1 cellular context compared by ENCODE assay signal in genomic region chr17:1647802-1648581, GRCh38.
A peak's percentile ranks its signal among the peaks of the same experiment; 100 is the strongest.
TF ChIP-seq lines count a peak whose summit lies in the region.

No MANE protein-coding gene starts in this region.

TF ChIP-seq in HepG2, 621 proteins besides CTCF, POLR2A, EP300 and RAD21:
- TF ChIP-seq HNF4G (IDR thresholded peaks at IDR 0.05; ENCODE audit: borderline replicate concordance, low read depth, low read length): no peak
- no peak for TF ChIP-seq HNF4G (CRISPR knock-in tag; IDR thresholded peaks at IDR 0.05; ENCODE audit: borderline replicate concordance, low read depth)
- TF ChIP-seq GTF2F1 (IDR thresholded peaks at IDR 0.05; ENCODE audit: low read length): no peak
- peak; percentile 58; the same call in 1 of the 2 replicates for TF ChIP-seq ZBTB38 (CRISPR knock-in tag; IDR thresholded peaks at IDR 0.05)
- TF ChIP-seq SP4 (CRISPR knock-in tag; IDR thresholded peaks at IDR 0.05): no peak
- TF ChIP-seq KDM3A (CRISPR knock-in tag; IDR thresholded peaks at IDR 0.05; ENCODE audit: low read depth): no peak
- TF ChIP-seq ZNF552 (CRISPR knock-in tag; IDR thresholded peaks at IDR 0.05; ENCODE audit: borderline replicate concordance): no peak
- 0 out of 2 replicates have a peak, but pooled peaks have one; percentile 25 for TF ChIP-seq ARNT2 (CRISPR knock-in tag; IDR thresholded peaks at IDR 0.05; ENCODE audit: low read depth)
- 0 out of 2 replicates have a peak, but pooled peaks have one; percentile 25 for TF ChIP-seq ZFP91 (CRISPR knock-in tag; IDR thresholded peaks at IDR 0.05; ENCODE audit: borderline replicate concordance)
- no peak for TF ChIP-seq THYN1 (CRISPR knock-in tag; IDR thresholded peaks at IDR 0.05; ENCODE audit: borderline replicate concordance, low read depth)
- TF ChIP-seq, protein P1, sequence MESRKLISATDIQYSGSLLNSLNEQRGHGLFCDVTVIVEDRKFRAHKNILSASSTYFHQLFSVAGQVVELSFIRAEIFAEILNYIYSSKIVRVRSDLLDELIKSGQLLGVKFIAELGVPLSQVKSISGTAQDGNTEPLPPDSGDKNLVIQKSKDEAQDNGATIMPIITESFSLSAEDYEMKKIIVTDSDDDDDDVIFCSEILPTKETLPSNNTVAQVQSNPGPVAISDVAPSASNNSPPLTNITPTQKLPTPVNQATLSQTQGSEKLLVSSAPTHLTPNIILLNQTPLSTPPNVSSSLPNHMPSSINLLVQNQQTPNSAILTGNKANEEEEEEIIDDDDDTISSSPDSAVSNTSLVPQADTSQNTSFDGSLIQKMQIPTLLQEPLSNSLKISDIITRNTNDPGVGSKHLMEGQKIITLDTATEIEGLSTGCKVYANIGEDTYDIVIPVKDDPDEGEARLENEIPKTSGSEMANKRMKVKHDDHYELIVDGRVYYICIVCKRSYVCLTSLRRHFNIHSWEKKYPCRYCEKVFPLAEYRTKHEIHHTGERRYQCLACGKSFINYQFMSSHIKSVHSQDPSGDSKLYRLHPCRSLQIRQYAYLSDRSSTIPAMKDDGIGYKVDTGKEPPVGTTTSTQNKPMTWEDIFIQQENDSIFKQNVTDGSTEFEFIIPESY (CRISPR knock-in tag; IDR thresholded peaks at IDR 0.05): peak; percentile 53; the same call in 1 of the 2 replicates
- peak; percentile 14; the same call in 1 of the 2 replicates for TF ChIP-seq CSRNP1 (CRISPR knock-in tag; IDR thresholded peaks at IDR 0.05)
